In genomic region chr10:29533046-29533445, GRCh38 we compare ENCODE assay signal across 20 cellular contexts.
"Had no signal": no experiment of that assay in that cellular context is flagged by ENCODE, and none has a peak within 500 bp of the region (broad histone marks: within the 10 kb centered on the region; RNA-seq: fewer than 3 reads in every experiment).

No MANE protein-coding gene starts in this region.

- H3K4me3 Mint-ChIP-seq: activated naive CD4-positive, alpha-beta T cell treated with anti-CD3 and anti-CD28 coated beads, Interleukin-2, amount 10 ng/mL, durations not matched to agents 7 days and 5 days; activated T-cell treated with anti-CD3 and anti-CD28 coated beads, Interleukin-2, amount 50 U/mL, for 4 hours; effector memory CD8-positive, alpha-beta T cell; nephron progenitor cell; stimulated activated naive B cell treated with anti-CD40 and anti-IgM and Interleukin-4, amounts not matched to agents 10 μg/mL and 1 μg/mL and 100 μg/mL, for 72 hours had no signal

- H3K27ac ChIP-seq: breast epithelium, foreskin keratinocyte, vagina had no signal

- ATAC-seq: activated T-cell treated with anti-CD3 and anti-CD28 coated beads, Interleukin-2, amount 50 U/mL, for 4 hours; effector memory CD8-positive, alpha-beta T cell; foreskin keratinocyte; stimulated activated naive B cell treated with anti-CD40 and anti-IgM and Interleukin-4, amounts not matched to agents 10 μg/mL and 1 μg/mL and 100 μg/mL, for 72 hours had no signal

- DNase-seq: activated CD4-positive, alpha-beta T cell treated with anti-CD3 and anti-CD28 coated beads, Interleukin-2, amount 50 U/mL, for 1 hour; activated CD4-positive, CD25-positive, alpha-beta regulatory T cell treated with anti-CD3 and anti-CD28 coated beads, Interleukin-2, amount 50 U/mL, for 72 hours; activated CD8-positive, alpha-beta memory T cell treated with anti-CD3 and anti-CD28 coated beads, Interleukin-2, amount 50 U/mL, for 4 hours; activated naive CD4-positive, alpha-beta T cell treated with anti-CD3 and anti-CD28 coated beads, Interleukin-2, amount 10 ng/mL, durations not matched to agents 7 days and 5 days; activated T-cell treated with anti-CD3 and anti-CD28 coated beads, Interleukin-2, amount 50 U/mL, for 4 hours; aorta; cerebellar nuclear complex; dermis blood vessel endothelial cell; effector memory CD8-positive, alpha-beta T cell; glutamatergic neuron; hypothalamus; midbrain; nephron progenitor cell; stimulated activated naive B cell treated with anti-CD40 and anti-IgM and Interleukin-4, amounts not matched to agents 10 μg/mL and 1 μg/mL and 100 μg/mL, for 72 hours; tibial artery had no signal

- H3K36me3 ChIP-seq: breast epithelium had no signal

- H3K27me3 Mint-ChIP-seq: activated naive CD4-positive, alpha-beta T cell treated with anti-CD3 and anti-CD28 coated beads, Interleukin-2, amount 10 ng/mL, durations not matched to agents 7 days and 5 days; effector memory CD8-positive, alpha-beta T cell had no signal

- H3K9me3 ChIP-seq: breast epithelium, pancreas, tibial artery, vagina had no signal

- H3K4me1 Mint-ChIP-seq: activated naive CD4-positive, alpha-beta T cell treated with anti-CD3 and anti-CD28 coated beads, Interleukin-2, amount 10 ng/mL, durations not matched to agents 7 days and 5 days had no signal

- H3K27ac Mint-ChIP-seq: activated naive CD4-positive, alpha-beta T cell treated with anti-CD3 and anti-CD28 coated beads, Interleukin-2, amount 10 ng/mL, durations not matched to agents 7 days and 5 days; nephron progenitor cell; stimulated activated naive B cell treated with anti-CD40 and anti-IgM and Interleukin-4, amounts not matched to agents 10 μg/mL and 1 μg/mL and 100 μg/mL, for 72 hours had no signal

- H3K27me3 ChIP-seq: breast epithelium, foreskin keratinocyte, pancreas, tibial artery, vagina had no signal

- H3K4me3 ChIP-seq: breast epithelium, lung, pancreas, tibial artery, vagina had no signal

- H3K9me3 Mint-ChIP-seq: activated naive CD4-positive, alpha-beta T cell treated with anti-CD3 and anti-CD28 coated beads, Interleukin-2, amount 10 ng/mL, durations not matched to agents 7 days and 5 days; activated T-cell treated with anti-CD3 and anti-CD28 coated beads, Interleukin-2, amount 50 U/mL, for 4 hours; effector memory CD8-positive, alpha-beta T cell; nephron progenitor cell; stimulated activated naive B cell treated with anti-CD40 and anti-IgM and Interleukin-4, amounts not matched to agents 10 μg/mL and 1 μg/mL and 100 μg/mL, for 72 hours had no signal

- H3K36me3 Mint-ChIP-seq: activated naive CD4-positive, alpha-beta T cell treated with anti-CD3 and anti-CD28 coated beads, Interleukin-2, amount 10 ng/mL, durations not matched to agents 7 days and 5 days; stimulated activated naive B cell treated with anti-CD40 and anti-IgM and Interleukin-4, amounts not matched to agents 10 μg/mL and 1 μg/mL and 100 μg/mL, for 72 hours had no signal

- H3K4me1 ChIP-seq: foreskin keratinocyte had no signal
